ENCODE assay signal across 21 cellular contexts in genomic region chr9:84300271-84300670, GRCh38. TPM values are rescaled to one million over a fixed set of nuclear protein-coding genes. Genes with fewer than 3 reads are reported as not detected.
DNase-seq lines count a peak whose midpoint lies in the region; ATAC-seq, FAIRE-seq and TF ChIP-seq lines count a peak whose summit lies in the region.
"Had no signal": no experiment of that assay in that cellular context is flagged by ENCODE, and none has a peak within 500 bp of the region (broad histone marks: within the 10 kb centered on the region; RNA-seq: fewer than 3 reads in every experiment).

No MANE protein-coding gene starts in this region.

- H3K27me3 Mint-ChIP-seq in naive thymus-derived CD8-positive, alpha-beta T cell = no peaks in the 10 kb centered on the region
- H3K27me3 Mint-ChIP-seq: activated B cell treated with CpG ODN at 0.5 μM for 24 hours, IgD-negative memory B cell had no signal

- peak; percentile 95 for FAIRE-seq in bronchial epithelial cell (lab: Jason Lieb, UNC)
- FAIRE-seq: A549 had no signal

- no peak overlapping the region for H3K27ac Mint-ChIP-seq in naive thymus-derived CD8-positive, alpha-beta T cell
- H3K27ac Mint-ChIP-seq: activated B cell treated with CpG ODN at 0.5 μM for 24 hours; activated T-helper 2 cell treated with anti-CD3 and anti-CD28 coated beads, Interferon-gamma antibody, Interleukin-2, Interleukin-4, amounts not matched to agents 10 μg/mL and 5 μg/mL and 100 μg/mL, durations not matched to agents 14 hours and 24 hours and 36 hours; IgD-negative memory B cell had no signal

- DNase-seq in AG10803 (ENCODE audit: low read depth) (peak; percentile 72), HPDE6-E6E7 (ENCODE audit: extremely low spot score) (peak; percentile 71), bronchial epithelial cell (ENCODE audit: low read depth) (peak; percentile 93), foreskin fibroblast (peak; percentile 68 to 83), left ventricle myocardium inferior (no peak)
- no peak for DNase-seq in naive thymus-derived CD8-positive, alpha-beta T cell
- DNase-seq: activated B cell treated with CpG ODN at 0.5 μM for 24 hours, head of caudate nucleus, islet precursor cell, NCI-H1092 treated with DMSO at 0.1 percent for 48 hours, NCI-H526 treated with DMSO at 0.1 percent for 48 hours, SIG-M5, stomach, T-helper 2 cell had no signal

- no peaks in the 10 kb centered on the region for H3K9me3 ChIP-seq in left ventricle myocardium inferior (replicated peaks)
- H3K9me3 ChIP-seq: A549, stomach had no signal

- no peaks in the 10 kb centered on the region for H3K36me3 ChIP-seq in bronchial epithelial cell (ENCODE audit: control insufficient read depth, insufficient read depth, low read length)
- H3K36me3 ChIP-seq in left ventricle myocardium inferior = no peaks in the 10 kb centered on the region
- H3K36me3 ChIP-seq: stomach had no signal

- no peaks in the 10 kb centered on the region for H3K4me1 ChIP-seq in left ventricle myocardium inferior

- H3K36me3 Mint-ChIP-seq in naive thymus-derived CD8-positive, alpha-beta T cell = no peaks in the 10 kb centered on the region

- H3K27me3 ChIP-seq in bronchial epithelial cell (ENCODE audit: control insufficient read depth, insufficient read depth, low read length) = no peaks in the 10 kb centered on the region
- no peaks in the 10 kb centered on the region for H3K27me3 ChIP-seq in left ventricle myocardium inferior (ENCODE audit: low read depth)
- H3K27me3 ChIP-seq: stomach had no signal

- H3K4me3 ChIP-seq in AG10803 (ENCODE audit: low read length) (no peak overlapping the region), bronchial epithelial cell (ENCODE audit: low read depth, low read length) (no peak overlapping the region), foreskin fibroblast (ENCODE audit: low read depth in 1 of 2, low read length in 2 of 2) (no peak overlapping the region), left ventricle myocardium inferior (no peak overlapping the region)
- H3K4me3 ChIP-seq: A549, stomach had no signal

- H3K27ac ChIP-seq in left ventricle myocardium inferior (replicated peaks) = no peak overlapping the region
- H3K27ac ChIP-seq: A549, stomach had no signal

- H3K4me3 Mint-ChIP-seq in naive thymus-derived CD8-positive, alpha-beta T cell = no peak overlapping the region
- H3K4me3 Mint-ChIP-seq: activated B cell treated with CpG ODN at 0.5 μM for 24 hours, IgD-negative memory B cell had no signal

- ATAC-seq in GM19351 (IDR thresholded peaks at IDR 0.05; ENCODE audit: unreplicated experiment) (no peak), GM18519 (IDR thresholded peaks at IDR 0.05; ENCODE audit: low FRiP score, unreplicated experiment) (no peak)
- ATAC-seq in naive thymus-derived CD8-positive, alpha-beta T cell = no peak
- ATAC-seq: A549 had no signal

- no peak for TF ChIP-seq CTCF in AG10803 (conservative IDR thresholded peaks at IDR 0.05; ENCODE audit: low read length)
- TF ChIP-seq CTCF in bronchial epithelial cell (IDR thresholded peaks at IDR 0.05; ENCODE audit: insufficient read depth, low read length, severe bottlenecking) = no peak
- TF ChIP-seq CTCF in foreskin fibroblast (IDR thresholded peaks at IDR 0.05; ENCODE audit: low read depth, low read length) = no peak
- no peak for TF ChIP-seq CTCF in left ventricle myocardium inferior (IDR thresholded peaks at IDR 0.05; ENCODE audit: borderline replicate concordance)

- POLR2A ChIA-PET in naive thymus-derived CD8-positive, alpha-beta T cell (lab: Charles Lee) = no interaction called here

- intact Hi-C loops in left ventricle myocardium inferior (cut with micrococcal nuclease) = no loop called here

- no peaks in the 10 kb centered on the region for H3K9me3 Mint-ChIP-seq in naive thymus-derived CD8-positive, alpha-beta T cell
- H3K9me3 Mint-ChIP-seq: activated B cell treated with CpG ODN at 0.5 μM for 24 hours; activated T-helper 2 cell treated with anti-CD3 and anti-CD28 coated beads, Interferon-gamma antibody, Interleukin-2, Interleukin-4, amounts not matched to agents 10 μg/mL and 5 μg/mL and 100 μg/mL, durations not matched to agents 14 hours and 24 hours and 36 hours; IgD-negative memory B cell had no signal

- H3K4me1 Mint-ChIP-seq in naive thymus-derived CD8-positive, alpha-beta T cell = peaks cover 8 to 31% (median 21%) of the 10 kb centered on the region in 4 donors

RNA-seq across cellular contexts. Expression of gene SLC28A3, which starts 40.3 kb away (rescaled TPM):
- 0.53 and 15.0 TPM in 2 replicates for total RNA-seq in bronchial epithelial cell
- total RNA-seq in naive thymus-derived CD8-positive, alpha-beta T cell = not detected
- not detected for polyA plus RNA-seq in naive thymus-derived CD8-positive, alpha-beta T cell
- total RNA-seq in left ventricle myocardium inferior = 0.16 TPM
- total RNA-seq: activated B cell treated with CpG ODN at 0.5 μM for 24 hours, pulmonary artery endothelial cell had no signal
- polyA plus RNA-seq: A549, IgD-negative memory B cell, neural cell had no signal

Comparison
In these comparisons a context has a peak if more than half of its experiments do, and no peak if none do; other contexts are left out.
1. DNase-seq: peak in AG10803 (single experiment), HPDE6-E6E7 (single experiment), bronchial epithelial cell (single experiment) and foreskin fibroblast (2 of 2); none in naive thymus-derived CD8-positive, alpha-beta T cell (0 of 10) and left ventricle myocardium inferior (single experiment).